ENCODE assay signal across 9 cellular contexts in genomic region chr11:124867700-124868099, GRCh38.
DNase-seq lines count a peak whose midpoint lies in the region; ATAC-seq and TF ChIP-seq lines count a peak whose summit lies in the region.
"Had no signal": no experiment of that assay in that cellular context is flagged by ENCODE, and none has a peak within 500 bp of the region (broad histone marks: within the 10 kb centered on the region; RNA-seq: fewer than 3 reads in every experiment).

No MANE protein-coding gene starts in this region.

- DNase-seq in NCI-H1694 treated with DMSO at 0.1 percent for 48 hours (lab: John Stamatoyannopoulos, UW): peak; percentile 6
- DNase-seq in NCI-H1694 (lab: John Stamatoyannopoulos, UW): no peak
- peak; percentile 38 for DNase-seq in NCI-H69 (lab: John Stamatoyannopoulos, UW)
- peak; percentile 50 for DNase-seq in epidermal melanocyte (ENCODE audit: insufficient read length, low spot score)
- DNase-seq in DMS153 (lab: John Stamatoyannopoulos, UW): no peak
- no peak for DNase-seq in NCI-H1436 (lab: John Stamatoyannopoulos, UW)

- no peaks in the 10 kb centered on the region for H3K9me3 ChIP-seq in parathyroid adenoma (ENCODE audit: control insufficient read depth, low read length)

- no peak overlapping the region for H3K9ac ChIP-seq in parathyroid adenoma
- H3K9ac ChIP-seq: BLaER1 treated with 17β-estradiol and CSF1 and Interleukin-3, amounts not matched to agents 10 nM and 100 nM had no signal

- peak; percentile 10 for TF ChIP-seq CTCF in parathyroid adenoma (IDR thresholded peaks at IDR 0.05)

- H3K4me1 ChIP-seq in parathyroid adenoma: no peaks in the 10 kb centered on the region

- no peak overlapping the region for H3K4me2 ChIP-seq in parathyroid adenoma (ENCODE audit: low read length)
- H3K4me2 ChIP-seq: BLaER1 treated with 17β-estradiol and CSF1 and Interleukin-3, amounts not matched to agents 10 nM and 100 nM had no signal

- no peaks in the 10 kb centered on the region for H3K27me3 ChIP-seq in parathyroid adenoma (ENCODE audit: control insufficient read depth, insufficient read depth, low read length)

- peak; percentile 71 for ATAC-seq in GM21786 (IDR thresholded peaks at IDR 0.05; ENCODE audit: unreplicated experiment)

- no peaks in the 10 kb centered on the region for H3K79me2 ChIP-seq in parathyroid adenoma

- H2AFZ ChIP-seq in parathyroid adenoma: no peak overlapping the region

- no peaks in the 10 kb centered on the region for H3K36me3 ChIP-seq in parathyroid adenoma (ENCODE audit: control insufficient read depth, insufficient read depth, low read length)
- H3K36me3 ChIP-seq: BLaER1 treated with 17β-estradiol and CSF1 and Interleukin-3, amounts not matched to agents 10 nM and 100 nM had no signal

- no peak overlapping the region for H3K27ac ChIP-seq in parathyroid adenoma
- H3K27ac ChIP-seq: BLaER1 treated with 17β-estradiol and CSF1 and Interleukin-3, amounts not matched to agents 10 nM and 100 nM had no signal

- no peak overlapping the region for H3K4me3 ChIP-seq in parathyroid adenoma (ENCODE audit: low read depth, low read length)
- H3K4me3 ChIP-seq: BLaER1 treated with 17β-estradiol and CSF1 and Interleukin-3, amounts not matched to agents 10 nM and 100 nM had no signal

Comparison
In these comparisons a context has a peak if more than half of its experiments do, and no peak if none do; other contexts are left out.
1. DNase-seq: peak in NCI-H1694 treated with DMSO at 0.1 percent for 48 hours (single experiment), NCI-H69 (single experiment) and epidermal melanocyte (single experiment); none in NCI-H1694 (single experiment), DMS153 (single experiment) and NCI-H1436 (single experiment).